In genomic region chr11:46692450-46692849, GRCh38 we compare ENCODE assay signal across 24 cellular contexts. TPM values are rescaled to one million over a fixed set of nuclear protein-coding genes. Genes with fewer than 3 reads are reported as not detected.
"Had no signal": no experiment of that assay in that cellular context is flagged by ENCODE, and none has a peak within 500 bp of the region (broad histone marks: within the 10 kb centered on the region; RNA-seq: fewer than 3 reads in every experiment).

No MANE protein-coding gene starts in this region.

- H3K4me3 ChIP-seq: coronary artery, left lung, psoas muscle, thoracic aorta had no signal

- H3K9me3 Mint-ChIP-seq: activated naive CD4-positive, alpha-beta T cell treated with anti-CD3 and anti-CD28 coated beads for 36 hours; activated T-cell treated with anti-CD3 and anti-CD28 coated beads, Interleukin-2, amount 50 U/mL, for 4 hours; brain; neural crest cell; stimulated activated memory B cell treated with anti-CD40 and anti-IgM and Interleukin-4, amounts not matched to agents 10 μg/mL and 1 μg/mL and 100 μg/mL, for 72 hours had no signal

- DNase-seq: activated CD4-positive, alpha-beta T cell treated with anti-CD3 and anti-CD28 coated beads, Interleukin-2, amount 50 U/mL, for 1 hour; activated CD8-positive, alpha-beta memory T cell treated with anti-CD3 and anti-CD28 coated beads, Interleukin-2, amount 50 U/mL, for 4 hours; activated naive CD4-positive, alpha-beta T cell treated with anti-CD3 and anti-CD28 coated beads for 36 hours; activated T-cell treated with anti-CD3 and anti-CD28 coated beads, Interleukin-2, amount 50 U/mL, for 4 hours; central memory CD4-positive, alpha-beta T cell; erythroblast; foreskin melanocyte; hypothalamus; kidney; left lung; psoas muscle; small intestine; stimulated activated CD4-positive, alpha-beta T cell treated with anti-CD3 and anti-CD28 coated beads, Interleukin-4, amount 100 ng/mL, for 24 hours; T1000 had no signal

- H3K27ac ChIP-seq: coronary artery, left lung, psoas muscle had no signal

- H3K27ac Mint-ChIP-seq: activated naive CD4-positive, alpha-beta T cell treated with anti-CD3 and anti-CD28 coated beads for 36 hours; brain; stimulated activated memory B cell treated with anti-CD40 and anti-IgM and Interleukin-4, amounts not matched to agents 10 μg/mL and 1 μg/mL and 100 μg/mL, for 72 hours had no signal

- FAIRE-seq: endometrium, kidney, small intestine had no signal

- H3K27me3 ChIP-seq: left lung had no signal

- H3K9me3 ChIP-seq: left lung, psoas muscle, thoracic aorta had no signal

- H3K27me3 Mint-ChIP-seq: brain; stimulated activated memory B cell treated with anti-CD40 and anti-IgM and Interleukin-4, amounts not matched to agents 10 μg/mL and 1 μg/mL and 100 μg/mL, for 72 hours had no signal

- H3K4me3 Mint-ChIP-seq: activated naive CD4-positive, alpha-beta T cell treated with anti-CD3 and anti-CD28 coated beads for 36 hours; activated T-cell treated with anti-CD3 and anti-CD28 coated beads, Interleukin-2, amount 50 U/mL, for 4 hours; brain; stimulated activated memory B cell treated with anti-CD40 and anti-IgM and Interleukin-4, amounts not matched to agents 10 μg/mL and 1 μg/mL and 100 μg/mL, for 72 hours had no signal

RNA-seq across cellular contexts. Expression of gene F2, which starts 26.6 kb away (rescaled TPM):
- total RNA-seq: activated naive CD4-positive, alpha-beta T cell treated with anti-CD3 and anti-CD28 coated beads for 36 hours; kidney; left lung; lung microvascular endothelial cell; myocyte; neural crest cell; thoracic aorta; urinary bladder had no signal
- polyA plus RNA-seq: right cardiac atrium had no signal
